ENCODE assay signal across 26 cellular contexts in genomic region chr2:72050734-72051133, GRCh38.
"Had no signal": no experiment of that assay in that cellular context is flagged by ENCODE, and none has a peak within 500 bp of the region (broad histone marks: within the 10 kb centered on the region; RNA-seq: fewer than 3 reads in every experiment).

No MANE protein-coding gene starts in this region.

- ATAC-seq: left cardiac atrium; left lobe of liver; mucosa of descending colon; naive thymus-derived CD8-positive, alpha-beta T cell; right lobe of liver; stimulated activated naive B cell treated with anti-CD40 and anti-IgM and Interleukin-4, amounts not matched to agents 10 μg/mL and 1 μg/mL and 100 μg/mL, for 72 hours; stimulated activated naive CD8-positive, alpha-beta T cell treated with anti-CD3 and anti-CD28 coated beads, Interleukin-15, Interleukin-2, amounts not matched to agents 100 U/mL and 50 U/mL, for 24 hours had no signal

- DNase-seq: head of caudate nucleus; hippocampal formation; kidney glomerular epithelial cell; left cardiac atrium; midbrain; mucosa of descending colon; naive thymus-derived CD8-positive, alpha-beta T cell; occipital lobe; right lobe of liver; stimulated activated CD4-positive, alpha-beta T cell treated with anti-CD3 and anti-CD28 coated beads, Interleukin-12 subunit alpha, Interleukin-12 subunit beta, amount 100 ng/mL, for 4 hours; stimulated activated CD4-positive, alpha-beta T cell treated with anti-CD3 and anti-CD28 coated beads, Interleukin-15, amount 100 ng/mL, for 24 hours; stimulated activated CD4-positive, alpha-beta T cell treated with anti-CD3 and anti-CD28 coated beads, Interleukin-2, amount 100 ng/mL, for 24 hours; stimulated activated CD4-positive, alpha-beta T cell treated with anti-CD3 and anti-CD28 coated beads, Interleukin-4, amount 100 ng/mL, for 1 hour; stimulated activated naive B cell treated with anti-CD40 and anti-IgM and Interleukin-4, amounts not matched to agents 10 μg/mL and 1 μg/mL and 100 μg/mL, for 72 hours; stimulated activated naive CD8-positive, alpha-beta T cell treated with anti-CD3 and anti-CD28 coated beads, Interleukin-15, Interleukin-2, amounts not matched to agents 100 U/mL and 50 U/mL, for 24 hours; stomach had no signal

- H3K4me3 ChIP-seq: lung, mucosa of descending colon, neural progenitor cell, right atrium auricular region, right lobe of liver, skin epidermis, stomach, suprapubic skin, thoracic aorta, tibial nerve had no signal

- H3K27me3 ChIP-seq: neural progenitor cell, neutrophil, right atrium auricular region, right lobe of liver, stomach, suprapubic skin, tibial nerve had no signal

- H3K4me1 ChIP-seq: neural progenitor cell, parathyroid adenoma, right atrium auricular region, right lobe of liver, stomach, suprapubic skin, tibial nerve had no signal

- H3K9me3 ChIP-seq: neutrophil, suprapubic skin had no signal

- H3K27ac ChIP-seq: neural progenitor cell, neutrophil, parathyroid adenoma, right atrium auricular region, right lobe of liver, stomach, suprapubic skin, thoracic aorta, tibial nerve had no signal

- H3K36me3 ChIP-seq: neural progenitor cell, neutrophil, right atrium auricular region, right lobe of liver, stomach, suprapubic skin, thoracic aorta, tibial nerve had no signal
